Comparison of ENCODE assay signal across 10 cellular contexts in genomic region chr1:186030453-186030852, GRCh38.
"Had no signal": no experiment of that assay in that cellular context is flagged by ENCODE, and none has a peak within 500 bp of the region (broad histone marks: within the 10 kb centered on the region; RNA-seq: fewer than 3 reads in every experiment).

No MANE protein-coding gene starts in this region.

- H3K4me3 ChIP-seq: GM23248, HAP-1 had no signal

- H3K9me3 ChIP-seq: HAP-1 had no signal

- H3K4me3 Mint-ChIP-seq: HFFc6 had no signal

- H3K27ac Mint-ChIP-seq: HFFc6 had no signal

- H3K36me3 ChIP-seq: HAP-1 had no signal

- H3K27ac ChIP-seq: GM23248, KMS-11 had no signal

- ATAC-seq: HCT116 had no signal

- FAIRE-seq: HTR-8/SVneo had no signal

- H2AFZ ChIP-seq: GM23248 had no signal

- DNase-seq: GM23248, GOT3, H7, HFFc6, IMR-90, KBM-7 had no signal

- H3K4me2 ChIP-seq: KMS-11 had no signal

- H3K9ac ChIP-seq: GM23248, KMS-11 had no signal

- H3K4me1 ChIP-seq: HAP-1 had no signal
